In the genomic region with DNA sequence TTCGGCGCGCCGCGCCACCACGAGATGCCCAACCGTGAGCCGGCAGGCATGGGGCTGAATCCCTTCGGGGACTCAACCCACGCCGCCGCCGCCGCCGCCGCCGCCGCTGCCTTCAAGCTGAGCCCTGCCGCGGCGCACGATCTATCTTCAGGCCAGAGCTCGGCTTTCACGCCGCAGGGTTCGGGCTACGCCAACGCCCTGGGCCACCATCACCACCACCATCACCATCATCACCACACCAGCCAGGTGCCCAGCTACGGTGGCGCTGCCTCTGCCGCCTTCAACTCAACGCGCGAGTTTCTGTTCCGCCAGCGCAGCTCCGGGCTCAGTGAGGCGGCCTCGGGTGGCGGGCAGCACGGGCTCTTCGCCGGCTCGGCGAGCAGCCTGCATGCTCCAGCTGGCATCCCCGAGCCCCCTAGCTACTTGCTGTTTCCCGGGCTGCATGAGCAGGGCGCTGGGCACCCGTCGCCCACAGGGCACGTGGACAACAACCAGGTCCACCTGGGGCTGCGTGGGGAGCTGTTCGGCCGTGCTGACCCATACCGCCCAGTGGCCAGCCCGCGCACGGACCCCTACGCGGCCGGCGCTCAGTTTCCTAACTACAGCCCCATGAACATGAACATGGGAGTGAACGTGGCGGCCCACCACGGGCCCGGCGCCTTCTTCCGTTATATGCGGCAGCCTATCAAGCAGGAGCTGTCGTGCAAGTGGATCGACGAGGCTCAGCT, we compare ENCODE assay signal across 11 cellular contexts. TPM values are rescaled to one million over a fixed set of nuclear protein-coding genes. Genes with fewer than 3 reads are reported as not detected.
DNase-seq lines count a peak whose midpoint lies in the region; TF ChIP-seq lines count a peak whose summit lies in the region.
"Had no signal": no experiment of that assay in that cellular context is flagged by ENCODE, and none has a peak within 500 bp of the region (broad histone marks: within the 10 kb centered on the region; RNA-seq: fewer than 3 reads in every experiment).

No MANE protein-coding gene starts in this region.

- no peaks in the 10 kb centered on the region for H3K9me3 ChIP-seq in HUES48 (ENCODE audit: control insufficient read depth, insufficient read depth, low read length)

- H3K27ac Mint-ChIP-seq in endothelial cell (ENCODE audit: unreplicated experiment) (no peak overlapping the region), progenitor cell of endocrine pancreas (no peak overlapping the region)

- peak overlapping the region; percentile 89 for H3K4me3 Mint-ChIP-seq in endothelial cell (ENCODE audit: unreplicated experiment)
- H3K4me3 Mint-ChIP-seq in progenitor cell of endocrine pancreas (ENCODE audit: low read depth) = peak overlapping the region; percentile 58

- H3K9me3 Mint-ChIP-seq in endothelial cell (ENCODE audit: unreplicated experiment) (no peaks in the 10 kb centered on the region), progenitor cell of endocrine pancreas (ENCODE audit: low read depth) (peaks cover 3% of the 10 kb centered on the region)

- DNase-seq in NCI-H146 (lab: John Stamatoyannopoulos, UW) = peak; percentile 63
- DNase-seq in NCI-H146 treated with DMSO at 0.1 percent for 48 hours (lab: John Stamatoyannopoulos, UW; ENCODE audit: unreplicated experiment) = no peak
- no peak for DNase-seq in endothelial cell (ENCODE audit: low spot score)
- no peak for DNase-seq in progenitor cell of endocrine pancreas (ENCODE audit: low spot score, unreplicated experiment)
- DNase-seq in hippocampal formation (lab: John Stamatoyannopoulos, UW) = no peak
- DNase-seq in NCI-H2196 treated with DMSO at 0.1 percent for 48 hours (lab: John Stamatoyannopoulos, UW; ENCODE audit: unreplicated experiment) = no peak
- no peak for DNase-seq in activated CD4-positive, CD25-positive, alpha-beta regulatory T cell (lab: John Stamatoyannopoulos, UW)
- DNase-seq: activated CD4-positive, alpha-beta T cell treated with anti-CD3 and anti-CD28 coated beads, Interleukin-2, amount 50 U/mL, for 4 hours; cortex of kidney had no signal

- H3K36me3 ChIP-seq in HUES48 (ENCODE audit: control insufficient read depth, insufficient read depth, low read length) = peaks cover 40% of the 10 kb centered on the region

- H3K36me3 Mint-ChIP-seq in endothelial cell (ENCODE audit: low read depth, unreplicated experiment) = no peaks in the 10 kb centered on the region
- H3K36me3 Mint-ChIP-seq in progenitor cell of endocrine pancreas (ENCODE audit: insufficient read depth) = peaks cover 2% of the 10 kb centered on the region

- H3K27me3 ChIP-seq in HUES48 (ENCODE audit: control insufficient read depth, insufficient read depth, low read length) = peaks cover 9% of the 10 kb centered on the region; the same call in 1 of the 2 replicates

- H3K4me3 ChIP-seq in HUES48 (ENCODE audit: low read depth, low read length) = peak overlapping the region; percentile 87

- peaks cover 42% of the 10 kb centered on the region for H3K4me1 ChIP-seq in HUES48 (ENCODE audit: control insufficient read depth, insufficient read depth, low read length)

- TF ChIP-seq CTCF in endothelial cell (IDR thresholded peaks at IDR 0.05; ENCODE audit: unreplicated experiment) = no peak
- TF ChIP-seq CTCF in progenitor cell of endocrine pancreas (IDR thresholded peaks at IDR 0.05; ENCODE audit: unreplicated experiment) = no peak

- H3K27ac ChIP-seq in HUES48 (ENCODE audit: low read depth, low read length) = peak overlapping the region; percentile 74

- H3K4me1 Mint-ChIP-seq in endothelial cell (ENCODE audit: unreplicated experiment) (peaks cover 7% of the 10 kb centered on the region), progenitor cell of endocrine pancreas (ENCODE audit: low read depth) (peaks cover 3% of the 10 kb centered on the region)

- H3K27me3 Mint-ChIP-seq in endothelial cell (ENCODE audit: unreplicated experiment) (peaks cover 13% of the 10 kb centered on the region), progenitor cell of endocrine pancreas (peaks cover 79% of the 10 kb centered on the region)

- peak overlapping the region; percentile 65 for H3K9ac ChIP-seq in HUES48 (ENCODE audit: low read depth, low read length)

RNA-seq across cellular contexts. Expression of gene ZIC3, which starts 1.0 kb away (rescaled TPM):
- total RNA-seq in endothelial cell (ENCODE audit: unreplicated experiment) = 4.6 TPM
- 0.10 TPM in 1 of 2 replicates, not detected in the other for total RNA-seq in progenitor cell of endocrine pancreas
- total RNA-seq: LHCN-M2 had no signal
